23 cellular contexts compared by ENCODE assay signal in the genomic region with DNA sequence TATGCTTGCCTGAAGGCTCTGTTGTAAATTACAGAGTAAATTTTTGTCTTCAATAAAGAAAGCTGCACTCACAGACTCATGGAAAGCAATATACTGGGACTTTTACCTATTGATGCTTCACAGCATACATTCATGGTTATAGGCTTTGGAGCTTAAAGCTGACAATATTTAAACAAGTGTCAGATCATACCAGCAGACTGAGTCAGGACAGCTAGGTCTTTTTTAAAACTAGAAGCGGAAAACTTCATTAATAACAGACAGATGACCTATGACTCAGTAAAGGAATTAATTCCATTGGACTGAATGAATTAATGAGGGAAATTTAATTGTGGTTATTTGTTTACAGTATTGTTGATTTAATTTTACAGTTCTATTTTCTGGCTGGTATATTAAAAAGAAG.
DNase-seq lines count a peak whose midpoint lies in the region; ATAC-seq, FAIRE-seq and TF ChIP-seq lines count a peak whose summit lies in the region.
"Had no signal": no experiment of that assay in that cellular context is flagged by ENCODE, and none has a peak within 500 bp of the region (broad histone marks: within the 10 kb centered on the region; RNA-seq: fewer than 3 reads in every experiment).

No MANE protein-coding gene starts in this region.

- peak; percentile 27 for FAIRE-seq in G401.6 (lab: Jason Lieb, UNC)
- FAIRE-seq: A549, GM12878, GM19239, H1 had no signal

- H3K27me3 ChIP-seq in colonic mucosa, result no peaks in the 10 kb centered on the region
- H3K27me3 ChIP-seq: BE2C; BLaER1 treated with 17β-estradiol and CSF1 and Interleukin-3, amounts not matched to agents 10 nM and 100 nM had no signal

- TF ChIP-seq CTCF in colonic mucosa (IDR thresholded peaks at IDR 0.05), result no peak

- no peaks in the 10 kb centered on the region for H3K4me1 ChIP-seq in colonic mucosa
- H3K4me1 ChIP-seq: A549; BE2C; BLaER1 treated with 17β-estradiol and CSF1 and Interleukin-3, amounts not matched to agents 10 nM and 100 nM had no signal

- peak; percentile 81 for ATAC-seq in SK-N-SH treated with all-trans-retinoic acid at 6 μM for 48 hours
- ATAC-seq: A549 had no signal

- DNase-seq in kidney tubule cell (ENCODE audit: low spot score) (peak; percentile 39), NCI-H2227 (lab: John Stamatoyannopoulos, UW; ENCODE audit: unreplicated experiment) (no peak), SW480 (ENCODE audit: low spot score) (no peak), colonic mucosa (no peak)
- DNase-seq: 8988T; ACHN; AML-193; BE2C; Calu3; CD4-positive, alpha-beta T cell; CD8-positive, alpha-beta memory T cell; DMS53; DMS79 treated with DMSO at 0.1 percent for 48 hours; GDM1; H7; HCEC 1CT had no signal

- H3K4me3 ChIP-seq in colonic mucosa, result no peak overlapping the region
- H3K4me3 ChIP-seq: A549; BLaER1 treated with 17β-estradiol and CSF1 and Interleukin-3, amounts not matched to agents 10 nM and 100 nM; GM12878 had no signal

- no peak overlapping the region for H3K9ac ChIP-seq in colonic mucosa (ENCODE audit: low read depth in 2 of 2, low read length in 2 of 2)
- H3K9ac ChIP-seq: BLaER1 treated with 17β-estradiol and CSF1 and Interleukin-3, amounts not matched to agents 10 nM and 100 nM had no signal

- intact Hi-C loops in colonic mucosa (cut with DNase I), result no loop called here

- no peaks in the 10 kb centered on the region for H3K9me3 ChIP-seq in colonic mucosa
- H3K9me3 ChIP-seq: A549; BE2C; BLaER1 treated with 17β-estradiol and CSF1 and Interleukin-3, amounts not matched to agents 10 nM and 100 nM had no signal

- H3K27ac ChIP-seq in colonic mucosa, result no peak overlapping the region
- H3K27ac ChIP-seq: A549; BLaER1 treated with 17β-estradiol and CSF1 and Interleukin-3, amounts not matched to agents 10 nM and 100 nM had no signal

- no peaks in the 10 kb centered on the region for H3K36me3 ChIP-seq in colonic mucosa
- H3K36me3 ChIP-seq: BE2C; BLaER1 treated with 17β-estradiol and CSF1 and Interleukin-3, amounts not matched to agents 10 nM and 100 nM had no signal

TF ChIP-seq in SK-N-SH treated with all-trans-retinoic acid at 6 μM for 48 hours, 23 proteins besides CTCF, POLR2A, EP300 and RAD21:
- TF ChIP-seq, protein P1, sequence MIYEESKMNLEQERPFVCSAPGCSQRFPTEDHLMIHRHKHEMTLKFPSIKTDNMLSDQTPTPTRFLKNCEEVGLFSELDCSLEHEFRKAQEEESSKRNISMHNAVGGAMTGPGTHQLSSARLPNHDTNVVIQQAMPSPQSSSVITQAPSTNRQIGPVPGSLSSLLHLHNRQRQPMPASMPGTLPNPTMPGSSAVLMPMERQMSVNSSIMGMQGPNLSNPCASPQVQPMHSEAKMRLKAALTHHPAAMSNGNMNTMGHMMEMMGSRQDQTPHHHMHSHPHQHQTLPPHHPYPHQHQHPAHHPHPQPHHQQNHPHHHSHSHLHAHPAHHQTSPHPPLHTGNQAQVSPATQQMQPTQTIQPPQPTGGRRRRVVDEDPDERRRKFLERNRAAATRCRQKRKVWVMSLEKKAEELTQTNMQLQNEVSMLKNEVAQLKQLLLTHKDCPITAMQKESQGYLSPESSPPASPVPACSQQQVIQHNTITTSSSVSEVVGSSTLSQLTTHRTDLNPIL (CRISPR knock-in tag; IDR thresholded peaks at IDR 0.05; ENCODE audit: low read depth), result no peak
- TF ChIP-seq TCF4 (CRISPR knock-in tag; IDR thresholded peaks at IDR 0.05; ENCODE audit: borderline replicate concordance) (no peak), ZFP30 (CRISPR knock-in tag; IDR thresholded peaks at IDR 0.05) (no peak), TOX (CRISPR knock-in tag; IDR thresholded peaks at IDR 0.05; ENCODE audit: borderline replicate concordance) (no peak), ZNF8 (CRISPR knock-in tag; IDR thresholded peaks at IDR 0.05) (no peak)
- TF ChIP-seq, protein P2, sequence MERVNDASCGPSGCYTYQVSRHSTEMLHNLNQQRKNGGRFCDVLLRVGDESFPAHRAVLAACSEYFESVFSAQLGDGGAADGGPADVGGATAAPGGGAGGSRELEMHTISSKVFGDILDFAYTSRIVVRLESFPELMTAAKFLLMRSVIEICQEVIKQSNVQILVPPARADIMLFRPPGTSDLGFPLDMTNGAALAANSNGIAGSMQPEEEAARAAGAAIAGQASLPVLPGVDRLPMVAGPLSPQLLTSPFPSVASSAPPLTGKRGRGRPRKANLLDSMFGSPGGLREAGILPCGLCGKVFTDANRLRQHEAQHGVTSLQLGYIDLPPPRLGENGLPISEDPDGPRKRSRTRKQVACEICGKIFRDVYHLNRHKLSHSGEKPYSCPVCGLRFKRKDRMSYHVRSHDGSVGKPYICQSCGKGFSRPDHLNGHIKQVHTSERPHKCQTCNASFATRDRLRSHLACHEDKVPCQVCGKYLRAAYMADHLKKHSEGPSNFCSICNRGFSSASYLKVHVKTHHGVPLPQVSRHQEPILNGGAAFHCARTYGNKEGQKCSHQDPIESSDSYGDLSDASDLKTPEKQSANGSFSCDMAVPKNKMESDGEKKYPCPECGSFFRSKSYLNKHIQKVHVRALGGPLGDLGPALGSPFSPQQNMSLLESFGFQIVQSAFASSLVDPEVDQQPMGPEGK (CRISPR knock-in tag; IDR thresholded peaks at IDR 0.05; ENCODE audit: borderline replicate concordance), result no peak
